2 cellular contexts compared by ENCODE assay signal in the genomic region with DNA sequence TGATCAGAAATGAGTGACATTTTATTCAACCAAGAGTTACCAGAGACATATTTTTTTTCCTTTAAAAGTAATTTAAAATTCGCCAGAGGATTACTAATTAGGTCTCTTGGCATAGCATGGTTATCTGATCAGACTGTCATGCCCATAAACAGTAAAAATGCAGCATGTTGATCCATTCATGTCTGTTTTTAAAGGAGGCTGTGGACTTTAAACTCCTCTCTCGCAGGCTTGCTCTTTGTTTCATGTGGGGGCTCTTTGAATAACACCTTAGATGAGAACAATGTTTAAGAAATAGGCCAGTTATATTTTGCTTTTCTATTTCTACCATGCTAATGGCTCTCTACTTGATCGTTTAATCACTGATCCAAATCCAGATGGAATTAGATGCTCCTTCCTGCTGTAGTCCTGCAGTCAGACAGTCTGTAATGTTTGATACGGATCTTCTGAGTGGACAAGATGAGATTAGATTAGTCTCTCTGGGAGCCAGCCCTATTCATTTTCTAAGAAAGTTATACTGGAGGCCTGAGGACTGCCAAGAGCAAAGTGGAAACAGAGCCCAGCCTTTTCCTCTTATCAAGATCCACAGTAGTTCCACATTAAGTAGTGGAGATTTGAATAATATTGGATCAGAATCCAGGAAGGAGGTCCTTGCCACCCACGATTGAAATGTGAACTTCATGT.
TF ChIP-seq lines count a peak whose summit lies in the region.

No MANE protein-coding gene starts in this region.

TF ChIP-seq in HepG2, 621 proteins besides CTCF, POLR2A, EP300 and RAD21 (continued from another document and continues in another):
- peak; percentile 39; the same call in 1 of the 2 replicates for TF ChIP-seq PAXIP1 (CRISPR knock-in tag; conservative IDR thresholded peaks at IDR 0.05)
- no peak for TF ChIP-seq NR2C2 (CRISPR knock-in tag; IDR thresholded peaks at IDR 0.05; ENCODE audit: borderline replicate concordance)
- TF ChIP-seq ZNF431 (CRISPR knock-in tag; IDR thresholded peaks at IDR 0.05; ENCODE audit: borderline replicate concordance, low read depth), result no peak
- no peak for TF ChIP-seq PAWR (CRISPR knock-in tag; IDR thresholded peaks at IDR 0.05; ENCODE audit: borderline replicate concordance)
- no peak for TF ChIP-seq JUND (CRISPR knock-in tag; IDR thresholded peaks at IDR 0.05)
- TF ChIP-seq REPIN1 (CRISPR knock-in tag; IDR thresholded peaks at IDR 0.05; ENCODE audit: borderline replicate concordance, low read depth), result no peak
- TF ChIP-seq SOX13 (IDR thresholded peaks at IDR 0.05), result no peak
- peak in 1 of 2 experiments; percentile 54; a peak in 1 of 4 replicates for TF ChIP-seq SOX13 (CRISPR knock-in tag; conservative IDR thresholded peaks at IDR 0.05 in 1 of 2, IDR thresholded peaks at IDR 0.05 in 1 of 2)
- TF ChIP-seq IRF1 (CRISPR knock-in tag; IDR thresholded peaks at IDR 0.05; ENCODE audit: low read depth), result no peak
- TF ChIP-seq ZNF639 (CRISPR knock-in tag; conservative IDR thresholded peaks at IDR 0.05), result no peak
- TF ChIP-seq, protein P1, sequence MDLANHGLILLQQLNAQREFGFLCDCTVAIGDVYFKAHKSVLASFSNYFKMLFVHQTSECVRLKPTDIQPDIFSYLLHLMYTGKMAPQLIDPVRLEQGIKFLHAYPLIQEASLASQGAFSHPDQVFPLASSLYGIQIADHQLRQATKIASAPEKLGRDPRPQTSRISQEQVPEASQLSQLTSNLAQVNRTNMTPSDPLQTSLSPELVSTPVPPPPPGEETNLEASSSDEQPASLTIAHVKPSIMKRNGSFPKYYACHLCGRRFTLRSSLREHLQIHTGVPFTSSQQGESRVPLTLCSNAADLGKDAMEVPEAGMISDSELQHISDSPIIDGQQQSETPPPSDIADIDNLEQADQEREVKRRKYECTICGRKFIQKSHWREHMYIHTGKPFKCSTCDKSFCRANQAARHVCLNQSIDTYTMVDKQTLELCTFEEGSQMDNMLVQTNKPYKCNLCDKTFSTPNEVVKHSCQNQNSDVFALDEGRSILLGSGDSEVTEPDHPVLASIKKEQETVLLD (CRISPR knock-in tag; IDR thresholded peaks at IDR 0.05; ENCODE audit: low read depth), result no peak
- TF ChIP-seq PLSCR1 (CRISPR knock-in tag; IDR thresholded peaks at IDR 0.05; ENCODE audit: borderline replicate concordance), result no peak
- no peak for TF ChIP-seq ATRX (CRISPR knock-in tag; IDR thresholded peaks at IDR 0.05; ENCODE audit: borderline replicate concordance)
- no peak for TF ChIP-seq KLF15 (CRISPR knock-in tag; IDR thresholded peaks at IDR 0.05; ENCODE audit: borderline replicate concordance)
- TF ChIP-seq, protein P2, sequence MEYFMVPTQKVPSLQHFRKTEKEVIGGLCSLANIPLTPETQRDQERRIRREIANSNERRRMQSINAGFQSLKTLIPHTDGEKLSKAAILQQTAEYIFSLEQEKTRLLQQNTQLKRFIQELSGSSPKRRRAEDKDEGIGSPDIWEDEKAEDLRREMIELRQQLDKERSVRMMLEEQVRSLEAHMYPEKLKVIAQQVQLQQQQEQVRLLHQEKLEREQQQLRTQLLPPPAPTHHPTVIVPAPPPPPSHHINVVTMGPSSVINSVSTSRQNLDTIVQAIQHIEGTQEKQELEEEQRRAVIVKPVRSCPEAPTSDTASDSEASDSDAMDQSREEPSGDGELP (IDR thresholded peaks at IDR 0.05; ENCODE audit: borderline replicate concordance, low read depth), result no peak
- no peak for TF ChIP-seq ZNF614 (CRISPR knock-in tag; IDR thresholded peaks at IDR 0.05; ENCODE audit: borderline replicate concordance)
- no peak for TF ChIP-seq SNAPC5 (CRISPR knock-in tag; IDR thresholded peaks at IDR 0.05; ENCODE audit: borderline replicate concordance)
- TF ChIP-seq ZNF124 (CRISPR knock-in tag; IDR thresholded peaks at IDR 0.05), result no peak

TF ChIP-seq in SK-N-SH, 30 proteins besides CTCF, POLR2A, EP300 and RAD21 (continued from another document):
- TF ChIP-seq ZBTB33 (IDR thresholded peaks at IDR 0.05; ENCODE audit: borderline replicate concordance, low read depth) (no peak), RCOR1 (IDR thresholded peaks at IDR 0.05; ENCODE audit: low read length) (peak; percentile 48; the same call in 1 of the 2 replicates), POLR2AphosphoS5 (IDR thresholded peaks at IDR 0.05; ENCODE audit: low read depth, low read length) (peak; percentile 50), TCF12 (IDR thresholded peaks at IDR 0.05) (peak; percentile 81), TEAD4 (IDR thresholded peaks at IDR 0.05; ENCODE audit: borderline replicate concordance, insufficient read depth) (peak; percentile 57; the same call in 1 of the 2 replicates), NFIC (IDR thresholded peaks at IDR 0.05; ENCODE audit: borderline replicate concordance) (peak; percentile 71), ELF1 (IDR thresholded peaks at IDR 0.05) (no peak), FOXM1 (IDR thresholded peaks at IDR 0.05; ENCODE audit: low read depth) (0 out of 2 replicates have a peak, but pooled peaks have one; percentile 48), EZH2phosphoT487 (IDR thresholded peaks at IDR 0.05; ENCODE audit: borderline replicate concordance, low read depth) (no peak), JUND (IDR thresholded peaks at IDR 0.05) (peak; percentile 50)
- TF ChIP-seq, protein P3, sequence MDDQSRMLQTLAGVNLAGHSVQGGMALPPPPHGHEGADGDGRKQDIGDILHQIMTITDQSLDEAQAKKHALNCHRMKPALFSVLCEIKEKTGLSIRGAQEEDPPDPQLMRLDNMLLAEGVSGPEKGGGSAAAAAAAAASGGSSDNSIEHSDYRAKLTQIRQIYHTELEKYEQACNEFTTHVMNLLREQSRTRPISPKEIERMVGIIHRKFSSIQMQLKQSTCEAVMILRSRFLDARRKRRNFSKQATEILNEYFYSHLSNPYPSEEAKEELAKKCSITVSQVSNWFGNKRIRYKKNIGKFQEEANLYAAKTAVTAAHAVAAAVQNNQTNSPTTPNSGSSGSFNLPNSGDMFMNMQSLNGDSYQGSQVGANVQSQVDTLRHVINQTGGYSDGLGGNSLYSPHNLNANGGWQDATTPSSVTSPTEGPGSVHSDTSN (IDR thresholded peaks at IDR 0.05), result peak; percentile 51
